Comparison of ENCODE assay signal across 1 cellular context in the genomic region with DNA sequence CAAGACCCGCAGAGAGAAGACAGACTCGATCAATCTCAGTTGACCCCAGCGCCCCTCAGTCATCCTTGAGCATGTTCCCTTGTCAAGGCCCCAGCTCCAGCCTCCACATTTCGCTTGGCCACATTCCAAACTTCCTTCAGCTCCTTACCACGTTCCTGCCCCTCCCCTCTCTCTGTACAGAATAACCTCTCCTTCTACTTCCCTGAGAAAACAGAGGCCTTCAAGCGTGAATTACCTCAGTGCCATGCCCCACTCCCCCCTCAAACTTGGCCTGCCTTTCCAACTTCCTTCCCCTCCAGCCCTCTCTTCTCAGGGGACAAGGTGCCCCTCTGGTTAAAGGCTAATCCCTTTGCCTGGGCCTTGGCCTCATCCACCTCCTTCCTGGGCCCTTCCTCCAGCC.
TF ChIP-seq lines count a peak whose summit lies in the region.

No MANE protein-coding gene starts in this region.

TF ChIP-seq in IMR-90, 13 proteins besides CTCF, POLR2A, EP300 and RAD21:
- TF ChIP-seq ELK1 (IDR thresholded peaks at IDR 0.05; ENCODE audit: borderline replicate concordance, low read depth, low read length): no peak
- TF ChIP-seq CEBPB (IDR thresholded peaks at IDR 0.05; ENCODE audit: low read depth, low read length): no peak
- TF ChIP-seq CHD1 (IDR thresholded peaks at IDR 0.05; ENCODE audit: low read depth, low read length): no peak
- no peak for TF ChIP-seq MXI1 (IDR thresholded peaks at IDR 0.05; ENCODE audit: borderline replicate concordance, low read depth, low read length)
- no peak for TF ChIP-seq USF2 (IDR thresholded peaks at IDR 0.05; ENCODE audit: low read depth, low read length)
